1 cellular context compared by ENCODE assay signal in the genomic region with DNA sequence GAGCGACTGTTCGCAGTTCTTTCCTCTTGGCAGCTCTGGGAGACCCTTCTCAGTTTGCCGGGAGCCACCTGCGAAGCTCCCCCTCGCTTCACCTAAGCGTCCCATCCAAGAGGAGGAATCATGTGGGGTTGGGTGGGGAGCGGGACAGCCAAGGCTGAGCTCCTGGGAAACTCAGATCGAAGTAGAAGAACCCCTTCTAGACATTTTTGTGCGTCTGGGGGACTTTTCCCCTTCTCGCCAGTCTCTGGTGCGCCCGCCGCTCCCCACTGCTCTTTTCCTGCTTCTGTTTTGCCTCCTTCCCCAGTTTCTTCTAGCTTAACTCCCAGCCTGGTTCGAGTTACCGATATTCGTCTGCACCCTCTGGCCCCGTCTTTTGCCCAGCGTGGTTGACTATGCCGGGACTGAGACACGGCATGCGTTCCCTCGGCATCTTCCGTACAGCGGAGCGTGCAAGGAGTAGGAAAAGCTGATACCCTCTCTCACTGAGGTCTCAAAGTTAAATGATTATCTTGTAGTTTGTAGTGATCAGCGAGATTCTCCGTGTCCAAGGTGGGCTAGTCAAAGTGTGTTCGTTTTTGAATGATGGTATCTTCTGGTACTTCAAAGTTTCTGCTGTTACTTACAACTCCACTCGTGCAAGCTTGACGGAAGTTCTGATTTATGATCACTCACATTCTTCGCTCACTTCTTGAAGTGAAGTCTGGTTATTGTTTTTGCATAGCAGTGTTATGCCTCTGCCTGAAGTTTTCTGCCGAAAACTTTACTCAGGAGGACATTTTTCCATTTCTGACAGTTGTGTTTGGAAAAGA.
A peak's percentile ranks its signal among the peaks of the same experiment; 100 is the strongest.
TF ChIP-seq lines count a peak whose summit lies in the region.

No MANE protein-coding gene starts in this region.

TF ChIP-seq in HepG2, 621 proteins besides CTCF, POLR2A, EP300 and RAD21 (continued from another document):
- TF ChIP-seq, protein P1, sequence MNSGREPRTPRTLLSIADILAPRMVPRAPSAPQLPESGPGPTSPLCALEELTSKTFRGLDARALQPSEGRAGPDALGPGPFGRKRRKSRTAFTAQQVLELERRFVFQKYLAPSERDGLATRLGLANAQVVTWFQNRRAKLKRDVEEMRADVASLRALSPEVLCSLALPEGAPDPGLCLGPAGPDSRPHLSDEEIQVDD (CRISPR knock-in tag; IDR thresholded peaks at IDR 0.05; ENCODE audit: borderline replicate concordance), result peak; percentile 54; the same call in 1 of the 2 replicates
- TF ChIP-seq UBTF (CRISPR knock-in tag; IDR thresholded peaks at IDR 0.05), result peak; percentile 73; the same call in 1 of the 2 replicates
- no peak for TF ChIP-seq GLMP (CRISPR knock-in tag; IDR thresholded peaks at IDR 0.05; ENCODE audit: borderline replicate concordance)
- TF ChIP-seq SIX1 (CRISPR knock-in tag; IDR thresholded peaks at IDR 0.05; ENCODE audit: borderline replicate concordance), result no peak
- peak; percentile 13; the same call in 1 of the 2 replicates for TF ChIP-seq DPF2 (CRISPR knock-in tag; IDR thresholded peaks at IDR 0.05; ENCODE audit: borderline replicate concordance, low read depth)
- TF ChIP-seq GMEB2 (CRISPR knock-in tag; IDR thresholded peaks at IDR 0.05; ENCODE audit: low read depth), result no peak
- no peak for TF ChIP-seq TFDP1 (CRISPR knock-in tag; IDR thresholded peaks at IDR 0.05; ENCODE audit: borderline replicate concordance)
- TF ChIP-seq NR2F2 (IDR thresholded peaks at IDR 0.05; ENCODE audit: borderline replicate concordance, low read depth), result peak; percentile 15; the same call in 1 of the 2 replicates
- TF ChIP-seq ZSCAN12 (CRISPR knock-in tag; IDR thresholded peaks at IDR 0.05), result no peak
- 0 out of 2 replicates have a peak, but pooled peaks have one; percentile 1 for TF ChIP-seq ZNF343 (CRISPR knock-in tag; IDR thresholded peaks at IDR 0.05)
- no peak for TF ChIP-seq ELF3 (CRISPR knock-in tag; IDR thresholded peaks at IDR 0.05)
- no peak for TF ChIP-seq ZNF672 (CRISPR knock-in tag; IDR thresholded peaks at IDR 0.05)
- no peak for TF ChIP-seq ELK4 (CRISPR knock-in tag; IDR thresholded peaks at IDR 0.05; ENCODE audit: borderline replicate concordance)
- no peak for TF ChIP-seq AGO2 (optimal IDR thresholded peaks at IDR 0.05; ENCODE audit: low read depth, low read length)
- TF ChIP-seq ZNF891 (CRISPR knock-in tag; IDR thresholded peaks at IDR 0.05), result peak; percentile 10; the same call in 1 of the 2 replicates
- TF ChIP-seq, protein P2, sequence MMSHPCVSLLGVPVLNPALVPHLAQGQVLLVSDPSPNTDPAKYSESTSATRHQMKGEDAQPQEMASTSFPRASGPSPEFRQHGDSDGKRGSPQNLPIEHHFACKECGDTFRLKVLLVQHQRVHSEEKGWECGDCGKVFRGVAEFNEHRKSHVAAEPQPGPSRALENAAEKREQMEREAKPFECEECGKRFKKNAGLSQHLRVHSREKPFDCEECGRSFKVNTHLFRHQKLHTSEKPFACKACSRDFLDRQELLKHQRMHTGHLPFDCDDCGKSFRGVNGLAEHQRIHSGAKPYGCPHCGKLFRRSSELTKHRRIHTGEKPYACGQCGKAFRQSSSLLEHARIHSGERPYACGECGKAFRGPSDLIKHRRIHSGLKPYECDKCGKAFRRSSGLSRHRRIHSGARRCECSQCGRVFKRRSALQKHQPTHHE (CRISPR knock-in tag; IDR thresholded peaks at IDR 0.05; ENCODE audit: borderline replicate concordance), result 0 out of 2 replicates have a peak, but pooled peaks have one; percentile 29
- peak; percentile 70; the same call in 1 of the 2 replicates for TF ChIP-seq NFATC3 (CRISPR knock-in tag; IDR thresholded peaks at IDR 0.05)
- TF ChIP-seq NFE2 (CRISPR knock-in tag; IDR thresholded peaks at IDR 0.05), result no peak
- TF ChIP-seq, protein P3, sequence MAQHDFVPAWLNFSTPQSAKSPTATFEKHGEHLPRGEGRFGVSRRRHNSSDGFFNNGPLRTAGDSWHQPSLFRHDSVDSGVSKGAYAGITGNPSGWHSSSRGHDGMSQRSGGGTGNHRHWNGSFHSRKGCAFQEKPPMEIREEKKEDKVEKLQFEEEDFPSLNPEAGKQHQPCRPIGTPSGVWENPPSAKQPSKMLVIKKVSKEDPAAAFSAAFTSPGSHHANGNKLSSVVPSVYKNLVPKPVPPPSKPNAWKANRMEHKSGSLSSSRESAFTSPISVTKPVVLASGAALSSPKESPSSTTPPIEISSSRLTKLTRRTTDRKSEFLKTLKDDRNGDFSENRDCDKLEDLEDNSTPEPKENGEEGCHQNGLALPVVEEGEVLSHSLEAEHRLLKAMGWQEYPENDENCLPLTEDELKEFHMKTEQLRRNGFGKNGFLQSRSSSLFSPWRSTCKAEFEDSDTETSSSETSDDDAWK (CRISPR knock-in tag; IDR thresholded peaks at IDR 0.05), result no peak
- peak; percentile 15; the same call in 1 of the 2 replicates for TF ChIP-seq PAX8 (CRISPR knock-in tag; IDR thresholded peaks at IDR 0.05; ENCODE audit: borderline replicate concordance)
- 0 out of 2 replicates have a peak, but pooled peaks have one; percentile 63 for TF ChIP-seq ZNF556 (CRISPR knock-in tag; IDR thresholded peaks at IDR 0.05; ENCODE audit: borderline replicate concordance)
- TF ChIP-seq ZNF280B (CRISPR knock-in tag; IDR thresholded peaks at IDR 0.05; ENCODE audit: borderline replicate concordance), result peak; percentile 59; the same call in 1 of the 2 replicates
- TF ChIP-seq, protein P4, sequence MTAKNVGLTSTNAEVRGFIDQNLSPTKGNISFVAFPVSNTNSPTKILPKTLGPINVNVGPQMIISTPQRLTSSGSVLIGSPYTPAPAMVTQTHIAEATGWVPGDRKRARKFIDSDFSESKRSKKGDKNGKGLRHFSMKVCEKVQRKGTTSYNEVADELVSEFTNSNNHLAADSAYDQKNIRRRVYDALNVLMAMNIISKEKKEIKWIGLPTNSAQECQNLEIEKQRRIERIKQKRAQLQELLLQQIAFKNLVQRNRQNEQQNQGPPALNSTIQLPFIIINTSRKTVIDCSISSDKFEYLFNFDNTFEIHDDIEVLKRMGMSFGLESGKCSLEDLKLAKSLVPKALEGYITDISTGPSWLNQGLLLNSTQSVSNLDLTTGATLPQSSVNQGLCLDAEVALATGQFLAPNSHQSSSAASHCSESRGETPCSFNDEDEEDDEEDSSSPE (CRISPR knock-in tag; IDR thresholded peaks at IDR 0.05), result 0 out of 2 replicates have a peak, but pooled peaks have one; percentile 5
- TF ChIP-seq TAF1 (CRISPR knock-in tag; IDR thresholded peaks at IDR 0.05), result no peak
